ENCODE assay signal across 34 cellular contexts in genomic region chr15:95146476-95146875, GRCh38.
"Had no signal": no experiment of that assay in that cellular context is flagged by ENCODE, and none has a peak within 500 bp of the region (broad histone marks: within the 10 kb centered on the region; RNA-seq: fewer than 3 reads in every experiment).

No MANE protein-coding gene starts in this region.

- DNase-seq: Karpas-422, Kasumi-1, MG63, MM.1S, MV-4-11, NCI-H1048, NCI-H1092, NCI-H1092 treated with DMSO at 0.1 percent for 48 hours, NCI-H1105, NCI-H1105 treated with DMSO at 0.1 percent for 48 hours, NCI-H1417, NCI-H1417 treated with DMSO at 0.1 percent for 48 hours, NCI-H1436, NCI-H1436 treated with DMSO at 0.1 percent for 48 hours, NCI-H146, NCI-H1694, NCI-H1694 treated with DMSO at 0.1 percent for 48 hours, NCI-H187, NCI-H187 treated with DMSO at 0.1 percent for 48 hours, NCI-H1930, NCI-H2029, NCI-H2029 treated with DMSO at 0.1 percent for 48 hours, NCI-H2081, NCI-H2081 treated with DMSO at 0.1 percent for 48 hours, NCI-H2107, NCI-H2171, NCI-H2171 treated with DMSO at 0.1 percent for 48 hours, NCI-H2227 treated with DMSO at 0.1 percent for 48 hours, NCI-H226, NCI-H345, NCI-H446, NCI-H446 treated with DMSO at 0.1 percent for 48 hours, NCI-H510A, NCI-H510A treated with DMSO at 0.1 percent for 48 hours had no signal

- H3K9me3 ChIP-seq: MG63 had no signal

- H3K4me3 ChIP-seq: MG63 had no signal

- H3K36me3 ChIP-seq: MG63 had no signal

- H3K27me3 ChIP-seq: MG63 had no signal
